In the genomic region with DNA sequence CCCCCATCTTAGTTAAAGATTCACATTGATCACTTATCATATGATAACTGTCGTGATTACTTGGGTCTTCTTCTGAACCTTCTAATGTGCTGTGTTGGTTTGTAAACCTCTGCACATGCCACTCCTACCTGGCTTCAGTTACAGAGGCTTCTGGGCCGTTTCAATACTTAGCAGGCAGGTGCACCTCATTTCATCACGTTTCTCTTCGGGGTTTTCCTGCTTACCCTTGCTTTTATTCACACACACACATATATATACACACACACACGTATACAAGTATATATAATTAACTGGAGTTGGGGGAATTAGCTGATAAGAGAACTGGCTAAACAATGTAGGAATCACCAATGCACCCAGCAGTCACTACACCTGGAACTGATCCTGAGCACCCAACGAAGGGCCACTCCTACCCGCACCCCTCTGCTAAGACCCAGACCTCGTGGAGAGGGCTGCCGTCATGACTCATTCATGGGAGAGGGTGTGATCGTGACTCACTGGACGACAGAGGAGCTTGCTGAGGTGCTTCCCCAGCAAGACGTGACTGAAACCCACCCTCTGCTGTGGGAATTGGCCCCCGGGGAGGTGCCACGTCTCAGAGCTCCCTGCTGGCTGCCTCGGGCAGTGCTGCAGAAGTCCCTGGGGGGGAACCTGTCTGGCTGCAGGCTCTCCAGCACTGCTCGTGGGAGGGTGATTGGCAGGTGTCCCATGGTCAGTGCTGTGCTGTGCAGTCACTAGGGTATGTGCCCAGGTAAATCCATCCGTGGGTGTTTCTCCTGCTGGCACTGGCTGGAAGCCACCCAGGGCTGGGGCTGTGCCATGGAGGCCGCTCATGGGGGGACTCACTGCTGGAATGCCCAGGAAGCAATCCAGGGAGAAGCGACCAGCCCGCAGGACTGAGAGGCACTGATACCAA, we compare ENCODE assay signal across 8 cellular contexts.
DNase-seq lines count a peak whose midpoint lies in the region; ATAC-seq and TF ChIP-seq lines count a peak whose summit lies in the region.

No MANE protein-coding gene starts in this region.

- H3K4me3 ChIP-seq in right lobe of liver (no peak overlapping the region), foreskin fibroblast (ENCODE audit: low read depth in 1 of 2, low read length in 2 of 2) (no peak overlapping the region), uterus (no peak overlapping the region)

- H3K27ac ChIP-seq in right lobe of liver (no peak overlapping the region), uterus (no peak overlapping the region)

- WGBS in right lobe of liver (ENCODE audit: insufficient coverage, low coverage, low lambda C conversion rate, missing lambda C conversion rate) = 65% methylated on average over 7 of the region's 20 CpGs

- DNase-seq in NCI-H2029 (lab: John Stamatoyannopoulos, UW) (peak; percentile 4), NCI-H2029 treated with DMSO at 0.1 percent for 48 hours (lab: John Stamatoyannopoulos, UW) (no peak), WTC11 (ENCODE audit: low spot score) (peak; percentile 16), right lobe of liver (no peak), NCI-H128 (lab: John Stamatoyannopoulos, UW; ENCODE audit: unreplicated experiment) (no peak), foreskin fibroblast (no peak), uterus (no peak)

- TF ChIP-seq POLR2A in right lobe of liver (IDR thresholded peaks at IDR 0.05) (no peak), uterus (IDR thresholded peaks at IDR 0.05) (no peak)

- peaks cover 21% of the 10 kb centered on the region for H3K9me3 Mint-ChIP-seq in WTC11

- no peak overlapping the region for H3K4me3 Mint-ChIP-seq in WTC11

- TF ChIP-seq CTCF in WTC11 (IDR thresholded peaks at IDR 0.05) (no peak), right lobe of liver (IDR thresholded peaks at IDR 0.05) (no peak), foreskin fibroblast (IDR thresholded peaks at IDR 0.05; ENCODE audit: low read depth, low read length) (no peak), uterus (IDR thresholded peaks at IDR 0.05) (no peak)

- POLR2A ChIA-PET in WTC11 (lab: Charles Lee) = no interaction called here

- peak overlapping the region; percentile 17; the same call in 1 of the 2 replicates for H3K27ac Mint-ChIP-seq in WTC11

- CTCF ChIA-PET in WTC11 (lab: Charles Lee) = interaction anchor here (0.6 to 1.0 kb wide), 2 partner anchors 20 to 369 kb away, joined by 3 read pairs; no protein-coding TSS in a partner anchor

- H3K4me1 ChIP-seq in right lobe of liver = no peaks in the 10 kb centered on the region
- H3K4me1 ChIP-seq in uterus = no peaks in the 10 kb centered on the region

- H3K9me3 ChIP-seq in right lobe of liver (no peaks in the 10 kb centered on the region), uterus (peaks cover 0 to 6% of the 10 kb centered on the region in 2 donors)

- peak; percentile 68 for ATAC-seq in HG02870 (IDR thresholded peaks at IDR 0.05; ENCODE audit: unreplicated experiment)
- ATAC-seq in WTC11 = 0 out of 2 replicates have a peak, but pooled peaks have one; percentile 20
- peak in 3 of 4 donors; percentile 31 to 64 (median 31) for ATAC-seq in right lobe of liver

- H3K36me3 ChIP-seq in right lobe of liver (no peaks in the 10 kb centered on the region), uterus (no peaks in the 10 kb centered on the region)

- intact Hi-C loops in right lobe of liver (cut with DNase I) (no loop called here), uterus (cut with DNase I; ENCODE audit: low total_unique reads) (no loop called here)

- peaks cover 20% of the 10 kb centered on the region for H3K36me3 Mint-ChIP-seq in WTC11

- no peaks in the 10 kb centered on the region for H3K27me3 ChIP-seq in right lobe of liver
- H3K27me3 ChIP-seq in uterus = no peaks in the 10 kb centered on the region

- peaks cover 13% of the 10 kb centered on the region for H3K4me1 Mint-ChIP-seq in WTC11

- H3K27me3 Mint-ChIP-seq in WTC11 (ENCODE audit: low read depth) = peaks cover 4% of the 10 kb centered on the region; the same call in 1 of the 2 replicates

TF ChIP-seq in WTC11, 78 proteins besides CTCF, POLR2A, EP300 and RAD21:
- TF ChIP-seq ETV6 (CRISPR knock-in tag; IDR thresholded peaks at IDR 0.05) (no peak), JAZF1 (CRISPR knock-in tag; IDR thresholded peaks at IDR 0.05) (no peak), AR (CRISPR knock-in tag; IDR thresholded peaks at IDR 0.05) (no peak), E2F5 (CRISPR knock-in tag; IDR thresholded peaks at IDR 0.05) (no peak), TEAD1 (CRISPR knock-in tag; IDR thresholded peaks at IDR 0.05) (no peak), ATF1 (CRISPR knock-in tag; IDR thresholded peaks at IDR 0.05) (no peak), NR1H2 (CRISPR knock-in tag; IDR thresholded peaks at IDR 0.05) (no peak), KAT7 (CRISPR knock-in tag; IDR thresholded peaks at IDR 0.05; ENCODE audit: borderline replicate concordance) (no peak)
- TF ChIP-seq, protein P1, sequence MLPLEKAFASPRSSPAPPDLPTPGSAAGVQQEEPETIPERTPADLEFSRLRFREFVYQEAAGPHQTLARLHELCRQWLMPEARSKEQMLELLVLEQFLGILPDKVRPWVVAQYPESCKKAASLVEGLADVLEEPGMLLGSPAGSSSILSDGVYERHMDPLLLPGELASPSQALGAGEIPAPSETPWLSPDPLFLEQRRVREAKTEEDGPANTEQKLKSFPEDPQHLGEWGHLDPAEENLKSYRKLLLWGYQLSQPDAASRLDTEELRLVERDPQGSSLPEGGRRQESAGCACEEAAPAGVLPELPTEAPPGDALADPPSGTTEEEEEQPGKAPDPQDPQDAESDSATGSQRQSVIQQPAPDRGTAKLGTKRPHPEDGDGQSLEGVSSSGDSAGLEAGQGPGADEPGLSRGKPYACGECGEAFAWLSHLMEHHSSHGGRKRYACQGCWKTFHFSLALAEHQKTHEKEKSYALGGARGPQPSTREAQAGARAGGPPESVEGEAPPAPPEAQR (CRISPR knock-in tag; IDR thresholded peaks at IDR 0.05) = no peak
TF ChIP-seq in WTC11: peak in this region for 0.

Comparison
In these comparisons a context has a peak if more than half of its experiments do, and no peak if none do; other contexts are left out.
1. DNase-seq: peak in NCI-H2029 (single experiment) and WTC11 (single experiment); none in NCI-H2029 treated with DMSO at 0.1 percent for 48 hours (single experiment), right lobe of liver (0 of 3), NCI-H128 (single experiment), foreskin fibroblast (0 of 2) and uterus (0 of 2).
2. Peak in every context shown above with its lines, with median percentiles within 50 percentile points of each other: ATAC-seq.